18 cellular contexts compared by ENCODE assay signal in the genomic region with DNA sequence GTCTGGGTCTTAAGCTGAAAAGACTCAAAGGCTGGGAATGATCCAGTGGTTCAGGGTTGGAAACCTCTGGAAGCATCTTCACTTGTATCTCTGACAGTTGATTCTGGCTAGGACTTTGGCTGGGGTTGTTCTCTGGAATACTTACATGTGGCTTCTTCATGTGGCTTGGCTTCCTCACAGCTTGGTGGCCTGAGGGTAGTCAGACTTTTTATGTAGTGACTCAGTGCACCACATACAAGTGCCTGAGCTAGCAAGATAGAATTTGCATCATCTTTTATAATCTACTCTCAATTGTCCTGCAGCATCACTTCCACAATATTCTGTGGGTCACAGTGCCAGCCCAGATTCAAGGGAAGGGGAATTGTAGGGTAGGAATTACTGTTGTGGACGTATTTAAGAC. TPM values are rescaled to one million over a fixed set of nuclear protein-coding genes. Genes with fewer than 3 reads are reported as not detected.
DNase-seq lines count a peak whose midpoint lies in the region; ATAC-seq, FAIRE-seq and TF ChIP-seq lines count a peak whose summit lies in the region.
"Had no signal": no experiment of that assay in that cellular context is flagged by ENCODE, and none has a peak within 500 bp of the region (broad histone marks: within the 10 kb centered on the region; RNA-seq: fewer than 3 reads in every experiment).

No MANE protein-coding gene starts in this region.

- no peak overlapping the region for H2AFZ ChIP-seq in Loucy (ENCODE audit: low read length)

- H3K4me1 ChIP-seq in Loucy (ENCODE audit: insufficient read depth, low read length, poor library complexity, severe bottlenecking) (peaks cover 56% of the 10 kb centered on the region), mesendoderm (ENCODE audit: control insufficient read depth, low read depth, low read length) (no peaks in the 10 kb centered on the region), ovary (ENCODE audit: insufficient read depth) (no peaks in the 10 kb centered on the region)

- H3K4me2 ChIP-seq in Loucy (ENCODE audit: low read depth, low read length, poor library complexity, severe bottlenecking) (peak overlapping the region; percentile 22), mesendoderm (ENCODE audit: low read length) (no peak overlapping the region)

- no peak overlapping the region for H3K56ac ChIP-seq in mesendoderm (ENCODE audit: low read length)

- peaks cover 11% of the 10 kb centered on the region for H3K79me1 ChIP-seq in mesendoderm (ENCODE audit: low read length)

- H3K27ac ChIP-seq in brain microvascular endothelial cell (no peak overlapping the region), mesendoderm (ENCODE audit: low read depth, low read length) (no peak overlapping the region), ovary (no peak overlapping the region)
- H3K27ac ChIP-seq: heart left ventricle had no signal

- TF ChIP-seq EP300 in ovary (IDR thresholded peaks at IDR 0.05): no peak

- DNase-seq in EL: peak; percentile 87
- peak; percentile 47 for DNase-seq in brain microvascular endothelial cell
- no peak for DNase-seq in mesendoderm
- DNase-seq in NCI-H226: no peak
- DNase-seq in ovary: no peak
- DNase-seq in GM19239 (ENCODE audit: insufficient read length, low spot score): no peak
- DNase-seq: activated CD4-positive, alpha-beta T cell treated with anti-CD3 and anti-CD28 coated beads, Interleukin-2, amount 50 U/mL, for 48 hours; activated effector memory CD4-positive, alpha-beta T cell treated with anti-CD3 and anti-CD28 coated beads, Interleukin-2, amount 50 U/mL, for 16 hours; C1 segment of cervical spinal cord; DMS53; heart left ventricle; NCI-H2081 treated with DMSO at 0.1 percent for 48 hours; NCI-H82; SIG-M5; stimulated activated CD4-positive, alpha-beta T cell treated with anti-CD3 and anti-CD28 coated beads, Interleukin-12 subunit alpha, Interleukin-12 subunit beta, amount 100 ng/mL, for 4 hours had no signal

- no peak overlapping the region for H2BK15ac ChIP-seq in mesendoderm (replicated peaks; ENCODE audit: low read depth)

- no peak overlapping the region for H2AK5ac ChIP-seq in mesendoderm (ENCODE audit: low read length)

- H3K9me3 ChIP-seq in Loucy (ENCODE audit: insufficient read depth, low read depth, low read length) (no peaks in the 10 kb centered on the region), ovary (no peaks in the 10 kb centered on the region)
- H3K9me3 ChIP-seq: heart left ventricle had no signal

- H4K8ac ChIP-seq in mesendoderm (ENCODE audit: low read depth, low read length): peak overlapping the region; percentile 76

- H2BK120ac ChIP-seq in mesendoderm (ENCODE audit: low read depth, low read length): no peak overlapping the region

- ATAC-seq in SK-N-SH treated with all-trans-retinoic acid at 6 μM for 48 hours: no peak
- ATAC-seq: HCT116 had no signal

- no peak for FAIRE-seq in GM19239 (lab: Jason Lieb, UNC)

- no peak overlapping the region for H2BK5ac ChIP-seq in mesendoderm (ENCODE audit: low read length)

- H3K4ac ChIP-seq in mesendoderm (ENCODE audit: low read depth, low read length): no peak overlapping the region

- H3K36me3 ChIP-seq in Loucy (ENCODE audit: insufficient read depth, low read length) (no peaks in the 10 kb centered on the region), brain microvascular endothelial cell (replicated peaks) (no peaks in the 10 kb centered on the region), mesendoderm (ENCODE audit: control insufficient read depth, insufficient read depth, low read length) (no peaks in the 10 kb centered on the region), ovary (no peaks in the 10 kb centered on the region)
- H3K36me3 ChIP-seq: heart left ventricle had no signal

- TF ChIP-seq POLR2A in ovary (IDR thresholded peaks at IDR 0.05): no peak

- TF ChIP-seq CTCF in Loucy (conservative IDR thresholded peaks at IDR 0.05; ENCODE audit: low read length) (no peak), brain microvascular endothelial cell (IDR thresholded peaks at IDR 0.05; ENCODE audit: low read depth, low read length, missing control alignments) (no peak), ovary (IDR thresholded peaks at IDR 0.05) (no peak)

- no peak overlapping the region for H4K5ac ChIP-seq in mesendoderm (ENCODE audit: low read length)

- H3K23ac ChIP-seq in mesendoderm (ENCODE audit: low read length): no peak overlapping the region

- in situ Hi-C loops in brain microvascular endothelial cell (cut with HindIII; ENCODE audit: low pct_ligation_motif_present, low sequenced_read_pairs): no loop called here

- intact Hi-C loops in ovary (cut with DNase I): no loop called here

- WGBS in mesendoderm (ENCODE audit: extremely low coverage, insufficient coverage, low lambda C conversion rate): no CpG with 5 or more reads among the region's 1 CpG
- WGBS in ovary, 3 donors: 97 to 100% (median 99%) methylated on average over 1 of the region's 1 CpG

- peaks cover 18% of the 10 kb centered on the region for H4K20me1 ChIP-seq in Loucy (ENCODE audit: insufficient read depth, low read length, poor library complexity, severe bottlenecking)

- H3K27me3 ChIP-seq in Loucy (ENCODE audit: insufficient read depth, low read length, poor library complexity, severe bottlenecking): no peaks in the 10 kb centered on the region
- H3K27me3 ChIP-seq in brain microvascular endothelial cell (replicated peaks): no peaks in the 10 kb centered on the region
- H3K27me3 ChIP-seq in mesendoderm (ENCODE audit: insufficient read depth, low read length, poor library complexity): no peaks in the 10 kb centered on the region
- no peaks in the 10 kb centered on the region for H3K27me3 ChIP-seq in ovary
- H3K27me3 ChIP-seq: heart left ventricle had no signal

- H3K79me2 ChIP-seq in Loucy (ENCODE audit: insufficient read depth, low read length) (peaks cover 30% of the 10 kb centered on the region; the same call in 1 of the 2 replicates), mesendoderm (ENCODE audit: control insufficient read depth, insufficient read depth, low read length) (peaks cover 22% of the 10 kb centered on the region)

- H3K9me2 ChIP-seq in Loucy (replicated peaks; ENCODE audit: low read depth, low read length): no peaks in the 10 kb centered on the region

- no peaks in the 10 kb centered on the region for H3F3A ChIP-seq in Loucy (ENCODE audit: low read depth)

- no peak overlapping the region for H3K18ac ChIP-seq in mesendoderm (ENCODE audit: low read length)

- H3K4me3 ChIP-seq in Loucy (ENCODE audit: low read length, poor library complexity, severe bottlenecking) (no peak overlapping the region), brain microvascular endothelial cell (ENCODE audit: low read depth, low read length) (no peak overlapping the region), mesendoderm (ENCODE audit: low read length) (no peak overlapping the region), ovary (no peak overlapping the region)
- H3K4me3 ChIP-seq: heart left ventricle had no signal

- no peak overlapping the region for H3K9ac ChIP-seq in Loucy (ENCODE audit: low read depth, low read length, poor library complexity, severe bottlenecking)
- no peak overlapping the region for H3K9ac ChIP-seq in mesendoderm (ENCODE audit: low read length)

TF ChIP-seq in SK-N-SH treated with all-trans-retinoic acid at 6 μM for 48 hours, 23 proteins besides CTCF, POLR2A, EP300 and RAD21 (continues in another document):
- TF ChIP-seq ESRRG (CRISPR knock-in tag; IDR thresholded peaks at IDR 0.05) (no peak), ZFP30 (CRISPR knock-in tag; IDR thresholded peaks at IDR 0.05) (no peak), CSDC2 (CRISPR knock-in tag; IDR thresholded peaks at IDR 0.05) (no peak), ISL1 (CRISPR knock-in tag; IDR thresholded peaks at IDR 0.05) (no peak), ZFP3 (CRISPR knock-in tag; IDR thresholded peaks at IDR 0.05) (no peak), ZC3H10 (CRISPR knock-in tag; IDR thresholded peaks at IDR 0.05) (no peak), ARNTL (CRISPR knock-in tag; IDR thresholded peaks at IDR 0.05; ENCODE audit: borderline replicate concordance, low read depth) (no peak), TOX (CRISPR knock-in tag; IDR thresholded peaks at IDR 0.05; ENCODE audit: borderline replicate concordance) (no peak), ZNF8 (CRISPR knock-in tag; IDR thresholded peaks at IDR 0.05) (no peak), ZNF70 (CRISPR knock-in tag; IDR thresholded peaks at IDR 0.05) (no peak), TCF4 (CRISPR knock-in tag; IDR thresholded peaks at IDR 0.05; ENCODE audit: borderline replicate concordance) (no peak), SNAI2 (CRISPR knock-in tag; IDR thresholded peaks at IDR 0.05) (no peak), ZNF565 (CRISPR knock-in tag; conservative IDR thresholded peaks at IDR 0.05; ENCODE audit: low read depth) (no peak)
- TF ChIP-seq, protein P1, sequence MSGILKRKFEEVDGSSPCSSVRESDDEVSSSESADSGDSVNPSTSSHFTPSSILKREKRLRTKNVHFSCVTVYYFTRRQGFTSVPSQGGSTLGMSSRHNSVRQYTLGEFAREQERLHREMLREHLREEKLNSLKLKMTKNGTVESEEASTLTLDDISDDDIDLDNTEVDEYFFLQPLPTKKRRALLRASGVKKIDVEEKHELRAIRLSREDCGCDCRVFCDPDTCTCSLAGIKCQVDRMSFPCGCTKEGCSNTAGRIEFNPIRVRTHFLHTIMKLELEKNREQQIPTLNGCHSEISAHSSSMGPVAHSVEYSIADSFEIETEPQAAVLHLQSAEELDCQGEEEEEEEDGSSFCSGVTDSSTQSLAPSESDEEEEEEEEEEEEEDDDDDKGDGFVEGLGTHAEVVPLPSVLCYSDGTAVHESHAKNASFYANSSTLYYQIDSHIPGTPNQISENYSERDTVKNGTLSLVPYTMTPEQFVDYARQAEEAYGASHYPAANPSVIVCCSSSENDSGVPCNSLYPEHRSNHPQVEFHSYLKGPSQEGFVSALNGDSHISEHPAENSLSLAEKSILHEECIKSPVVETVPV (CRISPR knock-in tag; IDR thresholded peaks at IDR 0.05): no peak
- TF ChIP-seq, protein P2, sequence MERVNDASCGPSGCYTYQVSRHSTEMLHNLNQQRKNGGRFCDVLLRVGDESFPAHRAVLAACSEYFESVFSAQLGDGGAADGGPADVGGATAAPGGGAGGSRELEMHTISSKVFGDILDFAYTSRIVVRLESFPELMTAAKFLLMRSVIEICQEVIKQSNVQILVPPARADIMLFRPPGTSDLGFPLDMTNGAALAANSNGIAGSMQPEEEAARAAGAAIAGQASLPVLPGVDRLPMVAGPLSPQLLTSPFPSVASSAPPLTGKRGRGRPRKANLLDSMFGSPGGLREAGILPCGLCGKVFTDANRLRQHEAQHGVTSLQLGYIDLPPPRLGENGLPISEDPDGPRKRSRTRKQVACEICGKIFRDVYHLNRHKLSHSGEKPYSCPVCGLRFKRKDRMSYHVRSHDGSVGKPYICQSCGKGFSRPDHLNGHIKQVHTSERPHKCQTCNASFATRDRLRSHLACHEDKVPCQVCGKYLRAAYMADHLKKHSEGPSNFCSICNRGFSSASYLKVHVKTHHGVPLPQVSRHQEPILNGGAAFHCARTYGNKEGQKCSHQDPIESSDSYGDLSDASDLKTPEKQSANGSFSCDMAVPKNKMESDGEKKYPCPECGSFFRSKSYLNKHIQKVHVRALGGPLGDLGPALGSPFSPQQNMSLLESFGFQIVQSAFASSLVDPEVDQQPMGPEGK (CRISPR knock-in tag; IDR thresholded peaks at IDR 0.05; ENCODE audit: borderline replicate concordance): no peak

RNA-seq across cellular contexts. Expression of a gene that starts 12.0 kb away (rescaled TPM):
- 38.3 TPM for polyA plus RNA-seq in mesendoderm (2013, experiment 1 of 2)
- polyA plus RNA-seq in mesendoderm (2013, experiment 2 of 2): 45.7 TPM
- 10 to 100 TPM; 15.2 to 24.4 (median 18.4) TPM for total RNA-seq in ovary
- 10 to 100 TPM; 24.8 to 36.8 TPM for polyA plus RNA-seq in ovary

Comparison
In these comparisons a context has a peak if more than half of its experiments do, and no peak if none do; other contexts are left out.
1. DNase-seq: peak in EL (single experiment) and brain microvascular endothelial cell (single experiment); none in mesendoderm (single experiment), NCI-H226 (single experiment), ovary (0 of 5) and GM19239 (single experiment).